Comparison of ENCODE assay signal across 36 cellular contexts in the genomic region with DNA sequence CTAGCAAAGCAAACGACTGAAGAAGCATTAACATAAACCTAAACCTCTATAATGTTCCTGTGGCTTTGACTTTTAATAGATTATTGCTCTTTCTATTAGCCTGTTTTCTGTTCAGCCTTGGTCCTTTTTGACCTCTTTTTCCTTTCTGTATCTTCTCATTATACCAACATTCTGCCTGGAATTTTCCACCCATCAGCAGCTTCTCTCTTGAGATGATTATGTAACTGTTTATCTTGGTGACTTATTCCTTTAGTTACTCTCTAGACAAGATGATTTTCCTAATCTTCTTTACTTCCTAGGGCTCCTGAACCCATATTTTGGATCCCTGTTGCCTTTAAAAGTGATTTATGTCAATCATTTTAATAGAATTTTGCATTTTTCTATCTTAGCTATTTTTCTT.
"Had no signal": no experiment of that assay in that cellular context is flagged by ENCODE, and none has a peak within 500 bp of the region (broad histone marks: within the 10 kb centered on the region; RNA-seq: fewer than 3 reads in every experiment).

No MANE protein-coding gene starts in this region.

- H3K27me3 ChIP-seq: ascending aorta, cardiac muscle cell had no signal

- H3K4me3 Mint-ChIP-seq: activated B cell treated with CpG ODN at 0.5 μM for 24 hours; activated CD4-positive, alpha-beta memory T cell treated with anti-CD3 and anti-CD28 coated beads, Interleukin-2, amount 10 ng/mL, durations not matched to agents 7 days and 5 days; activated CD4-positive, alpha-beta T cell treated with anti-CD3 and anti-CD28 coated beads for 36 hours; activated CD4-positive, alpha-beta T cell treated with anti-CD3 and anti-CD28 coated beads, Interleukin-2, amount 10 ng/mL, durations not matched to agents 7 days and 5 days; activated CD8-positive, alpha-beta memory T cell treated with anti-CD3 and anti-CD28 coated beads, Interleukin-2, amount 10 ng/mL, durations not matched to agents 7 days and 5 days; activated CD8-positive, alpha-beta T cell treated with anti-CD3 and anti-CD28 coated beads, Interleukin-2, amount 10 ng/mL, durations not matched to agents 7 days and 5 days; activated naive CD4-positive, alpha-beta T cell treated with anti-CD3 and anti-CD28 coated beads, Interleukin-2, amount 10 ng/mL, durations not matched to agents 7 days and 5 days; activated naive CD4-positive, alpha-beta T cell treated with anti-CD3 and anti-CD28 coated beads, Interleukin-2, amount 50 U/mL, for 24 hours; activated naive CD8-positive, alpha-beta T cell; activated naive CD8-positive, alpha-beta T cell treated with anti-CD3 and anti-CD28 coated beads, Interleukin-2, amount 10 ng/mL, durations not matched to agents 7 days and 5 days; activated naive CD8-positive, alpha-beta T cell treated with anti-CD3 and anti-CD28 coated beads, Interleukin-2, amount 50 U/mL, for 24 hours; activated T-cell treated with anti-CD3 and anti-CD28 coated beads, Interleukin-2, amount 50 U/mL, for 24 hours; brain; T-helper 1 cell treated with Interleukin-12 subunit alpha and Interleukin-12 subunit beta and Interleukin-4 antibody, amounts not matched to agents 30 μg/mL and 1 μg/mL, for 36 hours; T-helper 2 cell treated with Interferon-gamma antibody and Interleukin-4, amounts not matched to agents 5 μg/mL and 100 μg/mL, for 36 hours had no signal

- H3K4me1 Mint-ChIP-seq: activated B cell treated with CpG ODN at 0.5 μM for 24 hours; activated CD4-positive, alpha-beta memory T cell treated with anti-CD3 and anti-CD28 coated beads, Interleukin-2, amount 10 ng/mL, durations not matched to agents 7 days and 5 days; activated CD4-positive, alpha-beta T cell treated with anti-CD3 and anti-CD28 coated beads for 36 hours; activated CD4-positive, alpha-beta T cell treated with anti-CD3 and anti-CD28 coated beads, Interleukin-2, amount 10 ng/mL, durations not matched to agents 7 days and 5 days; activated CD8-positive, alpha-beta memory T cell treated with anti-CD3 and anti-CD28 coated beads, Interleukin-2, amount 10 ng/mL, durations not matched to agents 7 days and 5 days; activated naive CD4-positive, alpha-beta T cell treated with anti-CD3 and anti-CD28 coated beads, Interleukin-2, amount 10 ng/mL, durations not matched to agents 7 days and 5 days; activated naive CD4-positive, alpha-beta T cell treated with anti-CD3 and anti-CD28 coated beads, Interleukin-2, amount 50 U/mL, for 24 hours; activated naive CD8-positive, alpha-beta T cell treated with anti-CD3 and anti-CD28 coated beads, Interleukin-2, amount 10 ng/mL, durations not matched to agents 7 days and 5 days; activated naive CD8-positive, alpha-beta T cell treated with anti-CD3 and anti-CD28 coated beads, Interleukin-2, amount 50 U/mL, for 24 hours; brain had no signal

- FAIRE-seq: bronchial epithelial cell, TTC549 had no signal

- H3K9me3 Mint-ChIP-seq: activated B cell treated with CpG ODN at 0.5 μM for 24 hours; activated CD4-positive, alpha-beta memory T cell treated with anti-CD3 and anti-CD28 coated beads, Interleukin-2, amount 10 ng/mL, durations not matched to agents 7 days and 5 days; activated CD4-positive, alpha-beta T cell treated with anti-CD3 and anti-CD28 coated beads, Interleukin-2, amount 10 ng/mL, durations not matched to agents 7 days and 5 days; activated naive CD4-positive, alpha-beta T cell treated with anti-CD3 and anti-CD28 coated beads, Interleukin-2, amount 10 ng/mL, durations not matched to agents 7 days and 5 days; activated naive CD8-positive, alpha-beta T cell treated with anti-CD3 and anti-CD28 coated beads, Interleukin-2, amount 10 ng/mL, durations not matched to agents 7 days and 5 days; activated T-cell treated with anti-CD3 and anti-CD28 coated beads, Interleukin-2, amount 50 U/mL, for 24 hours; activated T-helper 2 cell treated with anti-CD3 and anti-CD28 coated beads, Interferon-gamma antibody, Interleukin-2, Interleukin-4, amounts not matched to agents 10 μg/mL and 5 μg/mL and 100 μg/mL, durations not matched to agents 14 hours and 24 hours and 36 hours; T-helper 2 cell treated with Interferon-gamma antibody and Interleukin-4, amounts not matched to agents 5 μg/mL and 100 μg/mL, for 36 hours had no signal

- ATAC-seq: activated CD4-positive, alpha-beta T cell treated with anti-CD3 and anti-CD28 coated beads for 36 hours; activated CD8-positive, alpha-beta memory T cell treated with anti-CD3 and anti-CD28 coated beads, Interleukin-2, amount 10 ng/mL, durations not matched to agents 7 days and 5 days; activated CD8-positive, alpha-beta T cell treated with anti-CD3 and anti-CD28 coated beads, Interleukin-2, amount 10 ng/mL, durations not matched to agents 7 days and 5 days; activated naive CD8-positive, alpha-beta T cell treated with anti-CD3 and anti-CD28 coated beads, Interleukin-2, amount 50 U/mL, for 24 hours had no signal

- H3K4me1 ChIP-seq: ascending aorta had no signal

- H3K4me3 ChIP-seq: ascending aorta, cardiac muscle cell had no signal

- H3K36me3 Mint-ChIP-seq: activated CD8-positive, alpha-beta memory T cell treated with anti-CD3 and anti-CD28 coated beads, Interleukin-2, amount 10 ng/mL, durations not matched to agents 7 days and 5 days; activated naive CD4-positive, alpha-beta T cell treated with anti-CD3 and anti-CD28 coated beads, Interleukin-2, amount 10 ng/mL, durations not matched to agents 7 days and 5 days; activated naive CD4-positive, alpha-beta T cell treated with anti-CD3 and anti-CD28 coated beads, Interleukin-2, amount 50 U/mL, for 24 hours; activated naive CD8-positive, alpha-beta T cell; activated naive CD8-positive, alpha-beta T cell treated with anti-CD3 and anti-CD28 coated beads, Interleukin-2, amount 10 ng/mL, durations not matched to agents 7 days and 5 days had no signal

- H3K27ac ChIP-seq: ascending aorta, cardiac muscle cell, VCaP had no signal

- H3K27me3 Mint-ChIP-seq: activated B cell treated with CpG ODN at 0.5 μM for 24 hours; activated CD4-positive, alpha-beta memory T cell treated with anti-CD3 and anti-CD28 coated beads, Interleukin-2, amount 10 ng/mL, durations not matched to agents 7 days and 5 days; activated CD4-positive, alpha-beta T cell treated with anti-CD3 and anti-CD28 coated beads, Interleukin-2, amount 10 ng/mL, durations not matched to agents 7 days and 5 days; activated CD8-positive, alpha-beta memory T cell treated with anti-CD3 and anti-CD28 coated beads, Interleukin-2, amount 10 ng/mL, durations not matched to agents 7 days and 5 days; activated naive CD4-positive, alpha-beta T cell treated with anti-CD3 and anti-CD28 coated beads, Interleukin-2, amount 10 ng/mL, durations not matched to agents 7 days and 5 days; activated T-cell treated with anti-CD3 and anti-CD28 coated beads, Interleukin-2, amount 50 U/mL, for 24 hours had no signal

- DNase-seq: activated B cell treated with CpG ODN at 0.5 μM for 24 hours; activated CD4-positive, alpha-beta memory T cell treated with anti-CD3 and anti-CD28 coated beads, Interleukin-2, amount 10 ng/mL, durations not matched to agents 7 days and 5 days; activated CD4-positive, alpha-beta T cell treated with anti-CD3 and anti-CD28 coated beads for 36 hours; activated CD4-positive, alpha-beta T cell treated with anti-CD3 and anti-CD28 coated beads for 48 hours; activated CD4-positive, alpha-beta T cell treated with anti-CD3 and anti-CD28 coated beads, Interleukin-2, amount 10 ng/mL, durations not matched to agents 7 days and 5 days; activated CD4-positive, alpha-beta T cell treated with anti-CD3 and anti-CD28 coated beads, Interleukin-2, amount 50 U/mL, for 48 hours; activated CD4-positive, CD25-positive, alpha-beta regulatory T cell treated with anti-CD3 and anti-CD28 coated beads, Interleukin-2, amount 50 U/mL, for 72 hours; activated CD8-positive, alpha-beta memory T cell treated with anti-CD3 and anti-CD28 coated beads for 24 hours; activated CD8-positive, alpha-beta memory T cell treated with anti-CD3 and anti-CD28 coated beads, Interleukin-2, amount 10 ng/mL, durations not matched to agents 7 days and 5 days; activated CD8-positive, alpha-beta memory T cell treated with anti-CD3 and anti-CD28 coated beads, Interleukin-2, amount 50 U/mL, for 48 hours; activated CD8-positive, alpha-beta T cell treated with anti-CD3 and anti-CD28 coated beads, Interleukin-2, amount 10 ng/mL, durations not matched to agents 7 days and 5 days; activated effector memory CD4-positive, alpha-beta T cell treated with Interleukin-2 at 50 U/mL for 16 hours; activated gamma-delta T cell; activated naive CD4-positive, alpha-beta T cell treated with anti-CD3 and anti-CD28 coated beads, Interleukin-2, amount 10 ng/mL, durations not matched to agents 7 days and 5 days; activated naive CD4-positive, alpha-beta T cell treated with Interleukin-2 at 50 U/mL for 16 hours; activated naive CD8-positive, alpha-beta T cell treated with anti-CD3 and anti-CD28 coated beads, Interleukin-2, amount 10 ng/mL, durations not matched to agents 7 days and 5 days; activated naive CD8-positive, alpha-beta T cell treated with anti-CD3 and anti-CD28 coated beads, Interleukin-2, amount 50 U/mL, for 24 hours; activated T-cell treated with anti-CD3 and anti-CD28 coated beads, Interleukin-2, amount 50 U/mL, for 24 hours; activated T-cell treated with anti-CD3 and anti-CD28 coated beads, Interleukin-2, amount 50 U/mL, for 48 hours; amygdala; anterior cingulate cortex; central memory CD4-positive, alpha-beta T cell; T-helper 1 cell; T-helper 2 cell; T-helper 9 cell had no signal

- H3K36me3 ChIP-seq: ascending aorta, cardiac muscle cell had no signal

- H3K27ac Mint-ChIP-seq: activated B cell treated with CpG ODN at 0.5 μM for 24 hours; activated CD4-positive, alpha-beta memory T cell treated with anti-CD3 and anti-CD28 coated beads, Interleukin-2, amount 10 ng/mL, durations not matched to agents 7 days and 5 days; activated CD4-positive, alpha-beta T cell treated with anti-CD3 and anti-CD28 coated beads for 36 hours; activated CD4-positive, alpha-beta T cell treated with anti-CD3 and anti-CD28 coated beads, Interleukin-2, amount 10 ng/mL, durations not matched to agents 7 days and 5 days; activated CD8-positive, alpha-beta memory T cell treated with anti-CD3 and anti-CD28 coated beads, Interleukin-2, amount 10 ng/mL, durations not matched to agents 7 days and 5 days; activated CD8-positive, alpha-beta T cell treated with anti-CD3 and anti-CD28 coated beads, Interleukin-2, amount 10 ng/mL, durations not matched to agents 7 days and 5 days; activated naive CD4-positive, alpha-beta T cell treated with anti-CD3 and anti-CD28 coated beads, Interleukin-2, amount 10 ng/mL, durations not matched to agents 7 days and 5 days; activated naive CD4-positive, alpha-beta T cell treated with anti-CD3 and anti-CD28 coated beads, Interleukin-2, amount 50 U/mL, for 24 hours; activated naive CD8-positive, alpha-beta T cell; activated naive CD8-positive, alpha-beta T cell treated with anti-CD3 and anti-CD28 coated beads, Interleukin-2, amount 10 ng/mL, durations not matched to agents 7 days and 5 days; activated naive CD8-positive, alpha-beta T cell treated with anti-CD3 and anti-CD28 coated beads, Interleukin-2, amount 50 U/mL, for 24 hours; activated T-cell treated with anti-CD3 and anti-CD28 coated beads, Interleukin-2, amount 50 U/mL, for 24 hours; activated T-helper 2 cell treated with anti-CD3 and anti-CD28 coated beads, Interferon-gamma antibody, Interleukin-2, Interleukin-4, amounts not matched to agents 10 μg/mL and 5 μg/mL and 100 μg/mL, durations not matched to agents 14 hours and 24 hours and 36 hours; brain; T-helper 1 cell treated with Interleukin-12 subunit alpha and Interleukin-12 subunit beta and Interleukin-4 antibody, amounts not matched to agents 30 μg/mL and 1 μg/mL, for 36 hours; T-helper 2 cell treated with Interferon-gamma antibody and Interleukin-4, amounts not matched to agents 5 μg/mL and 100 μg/mL, for 36 hours had no signal
